Comparison of ENCODE assay signal across 8 cellular contexts in genomic region chr9:127802576-127803443, GRCh38. TPM values are rescaled to one million over a fixed set of nuclear protein-coding genes. Genes with fewer than 3 reads are reported as not detected.
A peak's percentile ranks its signal among the peaks of the same experiment; 100 is the strongest.
DNase-seq lines count a peak whose midpoint lies in the region; ATAC-seq, FAIRE-seq and TF ChIP-seq lines count a peak whose summit lies in the region.

FPGS (plus strand) TSS chr9:127802882; CDS start chr9:127802925, 43 bp downstream.

- peaks cover 7% of the 10 kb centered on the region for H3K79me1 ChIP-seq in H1 (ENCODE audit: low read depth, low read length)
- peaks cover 9% of the 10 kb centered on the region for H3K79me1 ChIP-seq in mesendoderm (ENCODE audit: low read length)

- peaks cover 2 to 3% of the 10 kb centered on the region in 2 experiments for H4K20me1 ChIP-seq in H1 (replicated peaks in 1 of 2; ENCODE audit: control insufficient read depth in 1 of 2, insufficient read depth in 2 of 2, low read length in 2 of 2)

- no peak within 1 kb of the TSS for H2BK20ac ChIP-seq in H1 (ENCODE audit: low read length)

- DNase-seq in CD8-positive, alpha-beta memory T cell = peak; percentile 79 to 91 (median 85)
- peak; percentile 82 to 85 for DNase-seq in HL-60 (ENCODE audit: low read depth in 1 of 2, low spot score in 1 of 2)
- peak; percentile 81 to 93 for DNase-seq in NOMO-1 (lab: John Stamatoyannopoulos, UW; ENCODE audit: unreplicated experiment in 2 of 2)
- DNase-seq in activated CD8-positive, alpha-beta memory T cell treated with anti-CD3 and anti-CD28 coated beads for 48 hours (ENCODE audit: low read depth in 2 of 3, low spot score in 2 of 3) = peak; percentile 66 to 74 (median 69)
- peak; percentile 65 to 88 for DNase-seq in H1 (ENCODE audit: low read depth in 1 of 2, low spot score in 2 of 2)
- peak; percentile 96 for DNase-seq in mesendoderm
- peak; percentile 52 for DNase-seq in stimulated activated CD8-positive, alpha-beta memory T cell treated with anti-CD3 and anti-CD28 coated beads, Interleukin-15, amount 100 ng/mL, for 1 hour (ENCODE audit: low read depth)

- H3K4me1 ChIP-seq in CD8-positive, alpha-beta memory T cell (ENCODE audit: insufficient read depth, low read length) = peaks cover 20% of the 10 kb centered on the region
- H3K4me1 ChIP-seq in H1 (replicated peaks in 1 of 4; ENCODE audit: control insufficient read depth in 3 of 4, insufficient read depth in 4 of 4, low read length in 3 of 4) = peaks cover 5 to 9% (median 6%) of the 10 kb centered on the region in 4 experiments; a peak in 6 of 7 replicates
- H3K4me1 ChIP-seq in mesendoderm (ENCODE audit: control insufficient read depth, low read depth, low read length) = peaks cover 2% of the 10 kb centered on the region

- CTCF ChIA-PET in CD8-positive, alpha-beta memory T cell (lab: Charles Lee) = interaction anchor here (0.9 to 3.3 kb wide), 5 partner anchors 14 to 119 kb away, joined by 3 to 16 read pairs (median 5); no protein-coding TSS in a partner anchor
- CTCF ChIA-PET in H1 (lab: Charles Lee; ENCODE audit: partially characterized antibody) = interaction anchor here (0.6 to 4.4 kb wide), 14 partner anchors 11 to 112 kb away, joined by 3 to 19 read pairs (median 4); partner anchors contain the start of genes AK1 and SH2D3C

- no peak within 1 kb of the TSS for H2AK5ac ChIP-seq in H1 (ENCODE audit: low read depth, low read length)
- H2AK5ac ChIP-seq in mesendoderm (ENCODE audit: low read length) = peak within 1 kb of the TSS; percentile 44

- H3K36me3 Mint-ChIP-seq in CD8-positive, alpha-beta memory T cell = peaks cover 0 to 23% (median 5%) of the 10 kb centered on the region in 3 donors

- H4K5ac ChIP-seq in H1 (ENCODE audit: insufficient read length, low read depth, low read length) = peak within 1 kb of the TSS; percentile 93
- H4K5ac ChIP-seq in mesendoderm (ENCODE audit: low read length) = no peak within 1 kb of the TSS

- H3K27ac Mint-ChIP-seq in CD8-positive, alpha-beta memory T cell = peak within 1 kb of the TSS; percentile 81 to 100 (median 94)

- no peaks in the 10 kb centered on the region for H3K36me3 ChIP-seq in CD8-positive, alpha-beta memory T cell (ENCODE audit: insufficient read depth, low read length)
- peaks cover 0 to 7% (median 4%) of the 10 kb centered on the region in 4 experiments; a peak in 4 of 8 replicates for H3K36me3 ChIP-seq in H1 (ENCODE audit: control insufficient read depth in 2 of 4, insufficient read depth in 4 of 4, low read length in 3 of 4)
- no peaks in the 10 kb centered on the region for H3K36me3 ChIP-seq in mesendoderm (ENCODE audit: control insufficient read depth, insufficient read depth, low read length)

- no peak within 1 kb of the TSS; the same call in 1 of the 2 replicates for H2BK15ac ChIP-seq in H1 (ENCODE audit: low read length)
- H2BK15ac ChIP-seq in mesendoderm (replicated peaks; ENCODE audit: low read depth) = no peak within 1 kb of the TSS

- peak in 1 of 2 experiments; percentile 88; a peak in 2 of 3 replicates for TF ChIP-seq POLR2A in H1 (IDR thresholded peaks at IDR 0.05; ENCODE audit: control extremely low read depth in 1 of 2, low read depth in 2 of 2, low read length in 2 of 2)

- H3K4me2 ChIP-seq in H1 (ENCODE audit: insufficient read depth in 1 of 2, low read depth in 2 of 2, low read length in 2 of 2) (peak within 1 kb of the TSS; percentile 85 to 96), mesendoderm (ENCODE audit: low read length) (peak within 1 kb of the TSS; percentile 97)

- peaks cover 20 to 46% (median 28%) of the 10 kb centered on the region in 3 donors for H3K4me1 Mint-ChIP-seq in CD8-positive, alpha-beta memory T cell

- H3K9ac ChIP-seq in H1 (replicated peaks in 1 of 4; ENCODE audit: extremely low read depth in 1 of 4, low read depth in 3 of 4, low read length in 3 of 4) = peak within 1 kb of the TSS; percentile 82 to 97 (median 93)
- peak within 1 kb of the TSS; percentile 88 for H3K9ac ChIP-seq in mesendoderm (ENCODE audit: low read length)

- H3K14ac ChIP-seq in H1 (ENCODE audit: insufficient read length) = no peak within 1 kb of the TSS

- H3K4ac ChIP-seq in H1 (replicated peaks; ENCODE audit: insufficient read length, low read depth, low read length) = peak within 1 kb of the TSS; percentile 57
- peak within 1 kb of the TSS; percentile 74 for H3K4ac ChIP-seq in mesendoderm (ENCODE audit: low read depth, low read length)

- ATAC-seq in GM19452 (IDR thresholded peaks at IDR 0.05; ENCODE audit: unreplicated experiment) = peak; percentile 73

- H3K18ac ChIP-seq in H1 (ENCODE audit: extremely low read depth, low read length) (peak within 1 kb of the TSS; percentile 90), mesendoderm (ENCODE audit: low read length) (peak within 1 kb of the TSS; percentile 91)

- no peak within 1 kb of the TSS for H2BK120ac ChIP-seq in H1 (replicated peaks; ENCODE audit: low read depth, low read length)
- no peak within 1 kb of the TSS for H2BK120ac ChIP-seq in mesendoderm (ENCODE audit: low read depth, low read length)

- WGBS in H1 (ENCODE audit: extremely low coverage in 1 of 2, insufficient coverage in 1 of 2, insufficient read length in 1 of 2, insufficient replicate concordance in 2 of 2, low coverage in 1 of 2, low lambda C conversion rate in 2 of 2, missing lambda C conversion rate in 1 of 2), 2 experiments = 3% methylated on average over 54 of the region's 83 CpGs; no CpG with 5 or more reads in 1 of the 2 experiments
- no CpG with 5 or more reads among the region's 83 CpGs for WGBS in mesendoderm (ENCODE audit: extremely low coverage, insufficient coverage, low lambda C conversion rate)

- H4K8ac ChIP-seq in H1 (ENCODE audit: extremely low read depth, insufficient read depth, low read length) (peak within 1 kb of the TSS; percentile 98; the same call in 1 of the 2 replicates), mesendoderm (ENCODE audit: low read depth, low read length) (no peak within 1 kb of the TSS)

- H3K79me2 ChIP-seq in H1 (ENCODE audit: control insufficient read depth in 1 of 2, insufficient read depth in 2 of 2, low read length in 2 of 2) (peaks cover 0 to 15% of the 10 kb centered on the region in 2 experiments; a peak in 2 of 4 replicates), mesendoderm (ENCODE audit: control insufficient read depth, insufficient read depth, low read length) (peaks cover 11% of the 10 kb centered on the region)

- TF ChIP-seq CTCF in HL-60 (IDR thresholded peaks at IDR 0.05; ENCODE audit: insufficient read depth, low read length) (no peak), H1 (IDR thresholded peaks at IDR 0.05; ENCODE audit: control extremely low read depth in 1 of 3, insufficient read depth in 1 of 3, low read depth in 1 of 3, low read length in 3 of 3) (no peak)

- H3K9me3 ChIP-seq in CD8-positive, alpha-beta memory T cell (ENCODE audit: low read length) = no peaks in the 10 kb centered on the region
- no peaks in the 10 kb centered on the region for H3K9me3 ChIP-seq in H1 (ENCODE audit: insufficient read depth in 2 of 2, low read depth in 1 of 2, low read length in 1 of 2)

- H3K56ac ChIP-seq in H1 (replicated peaks; ENCODE audit: insufficient read length, low read depth, low read length) (peak within 1 kb of the TSS; percentile 81), mesendoderm (ENCODE audit: low read length) (peak within 1 kb of the TSS; percentile 93)

- H2BK12ac ChIP-seq in H1 (ENCODE audit: low read depth, low read length) = no peak within 1 kb of the TSS

- peaks cover 0 to 1% of the 10 kb centered on the region in 2 donors for H3K27me3 Mint-ChIP-seq in CD8-positive, alpha-beta memory T cell

- H4K91ac ChIP-seq in H1 (replicated peaks; ENCODE audit: insufficient read length, low read length) = peak within 1 kb of the TSS; percentile 99

- peak within 1 kb of the TSS; percentile 91 to 98 (median 93) for H3K4me3 Mint-ChIP-seq in CD8-positive, alpha-beta memory T cell

- peaks cover 8% of the 10 kb centered on the region; the same call in 1 of the 2 replicates for H3K23me2 ChIP-seq in H1 (ENCODE audit: low read depth, low read length)

- TF ChIP-seq RAD21 in H1 (IDR thresholded peaks at IDR 0.05 in 1 of 2, conservative IDR thresholded peaks at IDR 0.05 in 1 of 2; ENCODE audit: low read depth in 2 of 2, low read length in 2 of 2) = no peak

- no peaks in the 10 kb centered on the region for H3K9me3 Mint-ChIP-seq in CD8-positive, alpha-beta memory T cell

- POLR2A ChIA-PET in CD8-positive, alpha-beta memory T cell (lab: Charles Lee) = interaction anchor here (1.0 to 1.7 kb wide), 2 partner anchors 10 to 18 kb away, joined by 5 to 10 read pairs; partner anchors contain the start of gene CDK9
- POLR2A ChIA-PET in H1 (lab: Charles Lee; ENCODE audit: partially characterized antibody) = interaction anchor here (0.5 to 10.3 kb wide), 24 partner anchors 9 to 352 kb away, joined by 3 to 140 read pairs (median 4); partner anchors contain the start of genes CDK9, LRSAM1, PIP5KL1 and RPL12

- peak within 1 kb of the TSS; percentile 97 for H3K4me3 ChIP-seq in CD8-positive, alpha-beta memory T cell (ENCODE audit: low read length)
- H3K4me3 ChIP-seq in HL-60 (replicated peaks; ENCODE audit: insufficient read depth, low read length) = peak within 1 kb of the TSS; percentile 92
- H3K4me3 ChIP-seq in H1 (ENCODE audit: extremely low read depth in 1 of 4, insufficient read depth in 2 of 4, low read depth in 3 of 4, low read length in 4 of 4) = peak within 1 kb of the TSS; percentile 61 to 86 (median 81)
- H3K4me3 ChIP-seq in mesendoderm (ENCODE audit: low read length) = peak within 1 kb of the TSS; percentile 71

- H3K27me3 ChIP-seq in CD8-positive, alpha-beta memory T cell (ENCODE audit: insufficient read depth, low read length, poor library complexity, severe bottlenecking) = no peaks in the 10 kb centered on the region
- no peaks in the 10 kb centered on the region for H3K27me3 ChIP-seq in HL-60 (ENCODE audit: insufficient read depth, poor library complexity, severe bottlenecking)
- no peaks in the 10 kb centered on the region for H3K27me3 ChIP-seq in H1 (replicated peaks in 1 of 4; ENCODE audit: control insufficient read depth in 3 of 4, extremely low read depth in 1 of 4, insufficient read depth in 3 of 4, low read length in 3 of 4)
- H3K27me3 ChIP-seq in mesendoderm (ENCODE audit: insufficient read depth, low read length, poor library complexity) = no peaks in the 10 kb centered on the region

- H3K27ac ChIP-seq in CD8-positive, alpha-beta memory T cell (ENCODE audit: low read depth, low read length) = peak within 1 kb of the TSS; percentile 90
- H3K27ac ChIP-seq in HL-60 (replicated peaks) = peak within 1 kb of the TSS; percentile 82
- H3K27ac ChIP-seq in H1 (ENCODE audit: low read depth, low read length) = peak within 1 kb of the TSS; percentile 87
- peak within 1 kb of the TSS; percentile 78 for H3K27ac ChIP-seq in mesendoderm (ENCODE audit: low read depth, low read length)

- H2BK5ac ChIP-seq in H1 (ENCODE audit: low read depth, low read length) (peak within 1 kb of the TSS; percentile 85), mesendoderm (ENCODE audit: low read length) (no peak within 1 kb of the TSS)

- FAIRE-seq in H1 (lab: Jason Lieb, UNC) = no peak

- no peak within 1 kb of the TSS for H3K23ac ChIP-seq in H1 (ENCODE audit: insufficient read length)
- no peak within 1 kb of the TSS for H3K23ac ChIP-seq in mesendoderm (ENCODE audit: low read length)

- TF ChIP-seq EP300 in H1 (IDR thresholded peaks at IDR 0.05; ENCODE audit: borderline replicate concordance in 1 of 2, low read depth in 2 of 2, low read length in 2 of 2) = 0 out of 3 replicates have a peak, but pooled peaks of 1 of the 2 experiments have one; percentile 15

- no peak within 1 kb of the TSS for H2AFZ ChIP-seq in H1 (ENCODE audit: low read length)

RNA-seq across cellular contexts. Expression of gene FPGS, which starts in this region (rescaled TPM):
- total RNA-seq in CD8-positive, alpha-beta memory T cell = 100 to 1,000 TPM; 110 to 111 TPM
- 68.0 TPM for polyA plus RNA-seq in CD8-positive, alpha-beta memory T cell
- 62.4 and 63.7 TPM in 2 replicates for total RNA-seq in H1 (2021; fragmentation: NEBNext Ultra II Directional; extraction: Animal tissue kit (Norgen Biotek cat#: 25700))
- 83.0 and 125 TPM in 2 replicates for polyA plus RNA-seq in H1 (2011; rRNA removed)
- polyA plus RNA-seq in H1 (2011; cell fraction: cytosol; rRNA removed) = 71.0 TPM
- 156 TPM for polyA plus RNA-seq in H1 (2011; cell fraction: nucleus; rRNA removed)
- polyA plus RNA-seq in H1 (2012, experiment 1 of 2) = 56.8 to 70.0 TPM (median 66.4 TPM) in 4 replicates
- polyA plus RNA-seq in H1 (2012, experiment 2 of 2) = 58.0 TPM
- polyA plus RNA-seq in H1 (2013, experiment 1 of 2) = 38.7 TPM
- 35.7 TPM for polyA plus RNA-seq in H1 (2013, experiment 2 of 2)
- polyA minus RNA-seq in H1 (2011; rRNA and poly(A)+ RNA removed) = 55.2 and 85.0 TPM in 2 replicates
- 72.3 TPM for polyA minus RNA-seq in H1 (2011; cell fraction: cytosol; rRNA and poly(A)+ RNA removed)
- polyA minus RNA-seq in H1 (2011; cell fraction: nucleus; rRNA and poly(A)+ RNA removed) = 52.7 TPM
- polyA plus RNA-seq in mesendoderm (2013, experiment 1 of 2) = 34.2 TPM
- 34.4 TPM for polyA plus RNA-seq in mesendoderm (2013, experiment 2 of 2)

Comparison
In these comparisons a context has a peak if more than half of its experiments do, and no peak if none do; other contexts are left out.
1. Peak in every context shown above with its lines: DNase-seq, ATAC-seq, H3K4me3 ChIP-seq and H3K27ac ChIP-seq.